ENCODE assay signal across 26 cellular contexts in genomic region chr14:94653321-94653720, GRCh38. TPM values are rescaled to one million over a fixed set of nuclear protein-coding genes. Genes with fewer than 3 reads are reported as not detected.
"Had no signal": no experiment of that assay in that cellular context is flagged by ENCODE, and none has a peak within 500 bp of the region (broad histone marks: within the 10 kb centered on the region; RNA-seq: fewer than 3 reads in every experiment).

No MANE protein-coding gene starts in this region.

- H3K27me3 ChIP-seq: foreskin keratinocyte, neutrophil, testis, uterus had no signal

- H3K36me3 ChIP-seq: gastroesophageal sphincter, heart right ventricle, lower lobe of right lung, neutrophil, tibial artery, uterus had no signal

- H3K4me3 ChIP-seq: dorsolateral prefrontal cortex, gastroesophageal sphincter, heart right ventricle, lower lobe of right lung, testis, tibial artery, uterus had no signal

- ATAC-seq: esophagus mucosa; foreskin keratinocyte; gastroesophageal sphincter; left ventricle myocardium superior; lower lobe of right lung; natural killer cell treated with Interleukin-12 subunit alpha and Interleukin-12 subunit beta and Interleukin-15 and Interleukin-18, amount 100 ng/mL, for 72 hours; stimulated activated memory B cell treated with anti-CD40 and anti-IgM and Interleukin-4, amounts not matched to agents 10 μg/mL and 1 μg/mL and 100 μg/mL, for 72 hours; stimulated activated naive CD8-positive, alpha-beta T cell treated with anti-CD3 and anti-CD28 coated beads, Interleukin-15, Interleukin-2, amounts not matched to agents 100 U/mL and 50 U/mL, for 24 hours had no signal

- H3K27ac ChIP-seq: dorsolateral prefrontal cortex, epithelial cell of prostate, foreskin keratinocyte, gastroesophageal sphincter, heart right ventricle, lower lobe of right lung, neutrophil, parathyroid adenoma, tibial artery had no signal

- H3K9me3 ChIP-seq: neutrophil, testis, uterus had no signal

- DNase-seq: dorsolateral prefrontal cortex; effector CD8-positive, alpha-beta T cell; endodermal cell; foreskin keratinocyte; heart right ventricle; hippocampal formation; kidney glomerular epithelial cell; left ventricle myocardium superior; lower lobe of right lung; stimulated activated CD4-positive, alpha-beta T cell treated with anti-CD3 and anti-CD28 coated beads, Interleukin-2, amount 100 ng/mL, for 24 hours; stimulated activated CD4-positive, alpha-beta T cell treated with anti-CD3 and anti-CD28 coated beads, Interleukin-4, amount 100 ng/mL, for 4 hours; stimulated activated naive CD8-positive, alpha-beta T cell treated with anti-CD3 and anti-CD28 coated beads, Interleukin-15, Interleukin-2, amounts not matched to agents 100 U/mL and 50 U/mL, for 24 hours; substantia nigra; tibial artery had no signal

- H3K4me1 ChIP-seq: foreskin keratinocyte, gastroesophageal sphincter, heart right ventricle, lower lobe of right lung, parathyroid adenoma, tibial artery, uterus had no signal

RNA-seq across cellular contexts. Expression of gene SERPINA3, which starts 41.1 kb away (rescaled TPM):
- total RNA-seq: foreskin keratinocyte; mononuclear cell; natural killer cell treated with Interleukin-12 subunit alpha and Interleukin-12 subunit beta and Interleukin-15 and Interleukin-18, amount 100 ng/mL, for 72 hours; neural crest cell; skeletal muscle tissue had no signal
